ENCODE assay signal across 8 cellular contexts in the genomic region with DNA sequence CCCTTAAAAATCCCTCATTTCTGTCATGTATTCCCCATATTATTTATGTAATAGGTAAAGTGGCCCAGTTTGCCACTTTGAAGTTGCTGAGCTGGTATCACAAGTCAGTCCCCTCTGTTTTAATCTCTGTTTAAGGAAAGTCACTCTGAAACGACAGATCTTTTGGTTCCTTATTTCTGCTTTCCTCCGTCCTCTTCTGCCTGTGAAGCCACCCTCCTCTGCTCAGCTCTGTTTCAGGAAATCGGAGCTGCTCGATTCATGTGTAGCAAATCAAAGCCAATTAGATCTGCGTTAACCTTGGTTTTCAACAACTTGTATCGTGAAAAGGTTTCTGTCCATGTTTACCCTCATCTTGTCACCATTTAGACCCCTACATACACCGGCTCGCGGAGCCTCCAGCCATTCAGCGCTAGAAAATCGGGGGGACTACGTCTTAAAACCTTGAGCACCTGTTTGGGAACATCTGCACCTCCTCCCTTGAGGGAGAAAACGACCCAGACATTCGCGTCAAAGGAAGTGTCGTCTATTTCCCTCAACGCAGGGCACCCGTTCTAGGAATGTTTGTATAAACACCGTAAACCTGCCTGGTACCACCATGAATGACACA. TPM values are rescaled to one million over a fixed set of nuclear protein-coding genes. Genes with fewer than 3 reads are reported as not detected.
A peak's percentile ranks its signal among the peaks of the same experiment; 100 is the strongest.
DNase-seq lines count a peak whose midpoint lies in the region; ATAC-seq and TF ChIP-seq lines count a peak whose summit lies in the region.

No MANE protein-coding gene starts in this region.

- peaks cover 6% of the 10 kb centered on the region for H3K27me3 Mint-ChIP-seq in nephron (ENCODE audit: low read depth)

- peak overlapping the region; percentile 87 to 98 (median 92) for H3K27ac ChIP-seq in esophagus muscularis mucosa (replicated peaks in 1 of 4)

- intact Hi-C loops in esophagus muscularis mucosa (cut with DNase I), result loop anchor here (5.0 kb wide), 1 partner anchor 40 kb away; no protein-coding TSS in a partner anchor

- ATAC-seq in GM21360 (IDR thresholded peaks at IDR 0.05; ENCODE audit: unreplicated experiment) (peak; percentile 21), HG03571 (IDR thresholded peaks at IDR 0.05; ENCODE audit: unreplicated experiment) (peak; percentile 26), SK-N-SH treated with all-trans-retinoic acid at 6 μM for 48 hours (peak; percentile 1; the same call in 1 of the 3 replicates)

- under 1% methylated on average over 19 of the region's 19 CpGs for WGBS in esophagus muscularis mucosa

- peak overlapping the region; percentile 93 to 94 (median 93) for H3K4me3 Mint-ChIP-seq in nephron

- no peaks in the 10 kb centered on the region for H3K36me3 ChIP-seq in esophagus muscularis mucosa

- no peaks in the 10 kb centered on the region for H3K9me3 ChIP-seq in esophagus muscularis mucosa

- H3K27me3 ChIP-seq in esophagus muscularis mucosa, result no peaks in the 10 kb centered on the region

- TF ChIP-seq CTCF in esophagus muscularis mucosa (IDR thresholded peaks at IDR 0.05) (no peak), nephron (IDR thresholded peaks at IDR 0.05; ENCODE audit: unreplicated experiment in 3 of 3) (no peak)

- peaks cover 33% of the 10 kb centered on the region for H3K4me1 Mint-ChIP-seq in nephron

- no peak for TF ChIP-seq EP300 in esophagus muscularis mucosa (IDR thresholded peaks at IDR 0.05)

- no peak for TF ChIP-seq POLR2A in esophagus muscularis mucosa (IDR thresholded peaks at IDR 0.05; ENCODE audit: low read depth)

- DNase-seq in DMS79 (lab: John Stamatoyannopoulos, UW), result peak; percentile 58
- no peak for DNase-seq in esophagus muscularis mucosa (ENCODE audit: extremely low spot score)
- DNase-seq in HK-2 (ENCODE audit: unreplicated experiment), result no peak
- no peak for DNase-seq in activated effector memory CD4-positive, alpha-beta T cell treated with Interleukin-2 at 50 U/mL for 16 hours

- no peaks in the 10 kb centered on the region for H3K9me3 Mint-ChIP-seq in nephron

- H3K4me3 ChIP-seq in esophagus muscularis mucosa, result peak overlapping the region; percentile 74 to 92 (median 80)

- H3K36me3 Mint-ChIP-seq in nephron (ENCODE audit: low read depth), result peaks cover 7% of the 10 kb centered on the region

- H3K27ac Mint-ChIP-seq in nephron, result peak overlapping the region; percentile 86 to 97 (median 89)

- peaks cover 6 to 27% (median 19%) of the 10 kb centered on the region in 4 donors for H3K4me1 ChIP-seq in esophagus muscularis mucosa

TF ChIP-seq in SK-N-SH treated with all-trans-retinoic acid at 6 μM for 48 hours, 23 proteins besides CTCF, POLR2A, EP300 and RAD21:
- TF ChIP-seq, protein P1, sequence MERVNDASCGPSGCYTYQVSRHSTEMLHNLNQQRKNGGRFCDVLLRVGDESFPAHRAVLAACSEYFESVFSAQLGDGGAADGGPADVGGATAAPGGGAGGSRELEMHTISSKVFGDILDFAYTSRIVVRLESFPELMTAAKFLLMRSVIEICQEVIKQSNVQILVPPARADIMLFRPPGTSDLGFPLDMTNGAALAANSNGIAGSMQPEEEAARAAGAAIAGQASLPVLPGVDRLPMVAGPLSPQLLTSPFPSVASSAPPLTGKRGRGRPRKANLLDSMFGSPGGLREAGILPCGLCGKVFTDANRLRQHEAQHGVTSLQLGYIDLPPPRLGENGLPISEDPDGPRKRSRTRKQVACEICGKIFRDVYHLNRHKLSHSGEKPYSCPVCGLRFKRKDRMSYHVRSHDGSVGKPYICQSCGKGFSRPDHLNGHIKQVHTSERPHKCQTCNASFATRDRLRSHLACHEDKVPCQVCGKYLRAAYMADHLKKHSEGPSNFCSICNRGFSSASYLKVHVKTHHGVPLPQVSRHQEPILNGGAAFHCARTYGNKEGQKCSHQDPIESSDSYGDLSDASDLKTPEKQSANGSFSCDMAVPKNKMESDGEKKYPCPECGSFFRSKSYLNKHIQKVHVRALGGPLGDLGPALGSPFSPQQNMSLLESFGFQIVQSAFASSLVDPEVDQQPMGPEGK (CRISPR knock-in tag; IDR thresholded peaks at IDR 0.05; ENCODE audit: borderline replicate concordance), result no peak
- TF ChIP-seq RARB (CRISPR knock-in tag; IDR thresholded peaks at IDR 0.05) (no peak), GLIS3 (CRISPR knock-in tag; IDR thresholded peaks at IDR 0.05) (no peak), ZNF70 (CRISPR knock-in tag; IDR thresholded peaks at IDR 0.05) (no peak), ZFP30 (CRISPR knock-in tag; IDR thresholded peaks at IDR 0.05) (no peak)
- TF ChIP-seq, protein P2, sequence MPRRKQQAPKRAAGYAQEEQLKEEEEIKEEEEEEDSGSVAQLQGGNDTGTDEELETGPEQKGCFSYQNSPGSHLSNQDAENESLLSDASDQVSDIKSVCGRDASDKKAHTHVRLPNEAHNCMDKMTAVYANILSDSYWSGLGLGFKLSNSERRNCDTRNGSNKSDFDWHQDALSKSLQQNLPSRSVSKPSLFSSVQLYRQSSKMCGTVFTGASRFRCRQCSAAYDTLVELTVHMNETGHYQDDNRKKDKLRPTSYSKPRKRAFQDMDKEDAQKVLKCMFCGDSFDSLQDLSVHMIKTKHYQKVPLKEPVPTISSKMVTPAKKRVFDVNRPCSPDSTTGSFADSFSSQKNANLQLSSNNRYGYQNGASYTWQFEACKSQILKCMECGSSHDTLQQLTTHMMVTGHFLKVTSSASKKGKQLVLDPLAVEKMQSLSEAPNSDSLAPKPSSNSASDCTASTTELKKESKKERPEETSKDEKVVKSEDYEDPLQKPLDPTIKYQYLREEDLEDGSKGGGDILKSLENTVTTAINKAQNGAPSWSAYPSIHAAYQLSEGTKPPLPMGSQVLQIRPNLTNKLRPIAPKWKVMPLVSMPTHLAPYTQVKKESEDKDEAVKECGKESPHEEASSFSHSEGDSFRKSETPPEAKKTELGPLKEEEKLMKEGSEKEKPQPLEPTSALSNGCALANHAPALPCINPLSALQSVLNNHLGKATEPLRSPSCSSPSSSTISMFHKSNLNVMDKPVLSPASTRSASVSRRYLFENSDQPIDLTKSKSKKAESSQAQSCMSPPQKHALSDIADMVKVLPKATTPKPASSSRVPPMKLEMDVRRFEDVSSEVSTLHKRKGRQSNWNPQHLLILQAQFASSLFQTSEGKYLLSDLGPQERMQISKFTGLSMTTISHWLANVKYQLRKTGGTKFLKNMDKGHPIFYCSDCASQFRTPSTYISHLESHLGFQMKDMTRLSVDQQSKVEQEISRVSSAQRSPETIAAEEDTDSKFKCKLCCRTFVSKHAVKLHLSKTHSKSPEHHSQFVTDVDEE (CRISPR knock-in tag; IDR thresholded peaks at IDR 0.05), result no peak

RNA-seq across cellular contexts. Expression of a gene that starts 0.6 kb away (rescaled TPM):
- 10 to 100 TPM; 18.5 to 23.7 (median 20.6) TPM for total RNA-seq in esophagus muscularis mucosa
